In the genomic region with DNA sequence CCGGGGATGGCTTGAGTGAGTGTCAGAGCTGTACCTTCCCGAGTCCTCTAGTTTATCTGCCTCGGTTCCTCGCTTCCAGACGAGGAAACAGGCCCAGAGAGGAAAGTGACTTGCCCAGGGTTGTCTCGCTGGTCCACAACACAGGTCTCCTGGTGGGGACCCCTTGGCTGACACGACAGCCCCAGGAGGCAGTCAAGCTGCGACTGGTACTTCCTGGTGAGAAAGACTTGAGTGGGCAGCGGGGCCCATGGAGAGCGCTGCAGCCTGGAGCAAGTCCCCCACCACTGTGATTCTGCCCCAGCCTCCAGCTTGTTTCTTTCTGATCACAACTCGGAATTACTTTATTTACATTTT, we compare ENCODE assay signal across 8 cellular contexts. TPM values are rescaled to one million over a fixed set of nuclear protein-coding genes. Genes with fewer than 3 reads are reported as not detected.
DNase-seq lines count a peak whose midpoint lies in the region; ATAC-seq and TF ChIP-seq lines count a peak whose summit lies in the region.

No MANE protein-coding gene starts in this region.

- peaks cover 17% of the 10 kb centered on the region for H3K27me3 Mint-ChIP-seq in activated T-cell treated with anti-CD3 and anti-CD28 coated beads, Interleukin-2, amount 50 U/mL, for 4 hours (ENCODE audit: low read depth)

- H3K79me2 ChIP-seq in KMS-11 (ENCODE audit: insufficient read depth, low read depth) = peaks cover 41% of the 10 kb centered on the region

- TF ChIP-seq EP300 in esophagus muscularis mucosa (IDR thresholded peaks at IDR 0.05) = no peak

- H3K9ac ChIP-seq in KMS-11 = peak overlapping the region; percentile 55; the same call in 1 of the 2 replicates
- H3K9ac ChIP-seq in subcutaneous abdominal adipose tissue (ENCODE audit: low read length in 5 of 5) = no peak overlapping the region

- no peak overlapping the region for H3K4me3 ChIP-seq in KMS-11 (IDR thresholded peaks at IDR 0.05; ENCODE audit: insufficient read depth, low read depth, low read length)
- H3K4me3 ChIP-seq in esophagus muscularis mucosa = peak overlapping the region; percentile 61 to 75 (median 69)
- peak overlapping the region; percentile 17 to 73 (median 65) for H3K4me3 ChIP-seq in subcutaneous abdominal adipose tissue (ENCODE audit: low read depth in 1 of 5, low read length in 5 of 5)
- H3K4me3 ChIP-seq in ascending aorta = peak overlapping the region in 1 of 2 donors; percentile 67

- peaks cover 37% of the 10 kb centered on the region for H3K4me1 ChIP-seq in KMS-11 (ENCODE audit: low read depth, poor library complexity, severe bottlenecking)
- H3K4me1 ChIP-seq in esophagus muscularis mucosa = peaks cover 5 to 18% (median 17%) of the 10 kb centered on the region in 4 donors
- H3K4me1 ChIP-seq in subcutaneous abdominal adipose tissue (ENCODE audit: control insufficient read depth in 5 of 5, insufficient read depth in 5 of 5, low read length in 5 of 5) = peaks cover 3 to 16% (median 14%) of the 10 kb centered on the region in 5 donors
- peaks cover 6 to 7% of the 10 kb centered on the region in 2 donors for H3K4me1 ChIP-seq in ascending aorta

- peak overlapping the region; percentile 43 for H3K4me2 ChIP-seq in KMS-11

- H3K27ac ChIP-seq in KMS-11 = peak overlapping the region; percentile 53; the same call in 1 of the 2 replicates
- H3K27ac ChIP-seq in esophagus muscularis mucosa (replicated peaks in 1 of 4) = peak overlapping the region in 3 of 4 donors; percentile 63 to 74 (median 64)
- H3K27ac ChIP-seq in subcutaneous abdominal adipose tissue (ENCODE audit: low read depth, low read length) = no peak overlapping the region
- no peak overlapping the region for H3K27ac ChIP-seq in ascending aorta

- peak in 1 of 2 donors; percentile 5 for ATAC-seq in activated T-cell treated with anti-CD3 and anti-CD28 coated beads, Interleukin-2, amount 50 U/mL, for 4 hours
- ATAC-seq in GM18909 (IDR thresholded peaks at IDR 0.05; ENCODE audit: poor library complexity, unreplicated experiment) = no peak

- H3K9me3 Mint-ChIP-seq in activated T-cell treated with anti-CD3 and anti-CD28 coated beads, Interleukin-2, amount 50 U/mL, for 4 hours = no peaks in the 10 kb centered on the region

- no peaks in the 10 kb centered on the region for H4K20me1 ChIP-seq in KMS-11 (ENCODE audit: insufficient read depth)

- peaks cover 19% of the 10 kb centered on the region for H3K4me1 Mint-ChIP-seq in activated T-cell treated with anti-CD3 and anti-CD28 coated beads, Interleukin-2, amount 50 U/mL, for 4 hours (ENCODE audit: low read depth)

- H3K27me3 ChIP-seq in KMS-11 (ENCODE audit: insufficient read depth, low read depth) = no peaks in the 10 kb centered on the region
- H3K27me3 ChIP-seq in esophagus muscularis mucosa = peaks cover 0 to under 1% (median 0%) of the 10 kb centered on the region in 4 donors
- H3K27me3 ChIP-seq in subcutaneous abdominal adipose tissue (ENCODE audit: control insufficient read depth in 5 of 5, insufficient read depth in 4 of 5, low read length in 5 of 5) = peaks cover 0 to 11% (median 6%) of the 10 kb centered on the region in 5 donors
- no peaks in the 10 kb centered on the region for H3K27me3 ChIP-seq in ascending aorta

- H3K9me3 ChIP-seq in esophagus muscularis mucosa (no peaks in the 10 kb centered on the region), subcutaneous abdominal adipose tissue (ENCODE audit: control insufficient read depth in 5 of 5, low read length in 5 of 5) (no peaks in the 10 kb centered on the region), ascending aorta (no peaks in the 10 kb centered on the region)

- no peaks in the 10 kb centered on the region for H3K36me3 ChIP-seq in KMS-11 (ENCODE audit: insufficient read depth)
- H3K36me3 ChIP-seq in esophagus muscularis mucosa = no peaks in the 10 kb centered on the region
- H3K36me3 ChIP-seq in subcutaneous abdominal adipose tissue (ENCODE audit: control insufficient read depth in 5 of 5, insufficient read depth in 5 of 5, low read length in 5 of 5) = no peaks in the 10 kb centered on the region
- no peaks in the 10 kb centered on the region for H3K36me3 ChIP-seq in ascending aorta

- H3K36me3 Mint-ChIP-seq in activated T-cell treated with anti-CD3 and anti-CD28 coated beads, Interleukin-2, amount 50 U/mL, for 4 hours (ENCODE audit: insufficient read depth) = no peaks in the 10 kb centered on the region

- TF ChIP-seq POLR2A in esophagus muscularis mucosa (IDR thresholded peaks at IDR 0.05; ENCODE audit: low read depth) = no peak

- no peak for TF ChIP-seq CTCF in KMS-11 (conservative IDR thresholded peaks at IDR 0.05; ENCODE audit: low read depth, low read length)
- no peak for TF ChIP-seq CTCF in esophagus muscularis mucosa (IDR thresholded peaks at IDR 0.05)
- no peak for TF ChIP-seq CTCF in ascending aorta (IDR thresholded peaks at IDR 0.05)

- WGBS in esophagus muscularis mucosa = 64% methylated on average over 11 of the region's 11 CpGs

- H2AFZ ChIP-seq in KMS-11 (ENCODE audit: low read depth) = peak overlapping the region; percentile 88

- peak overlapping the region; percentile 84 for H3K4me3 Mint-ChIP-seq in activated T-cell treated with anti-CD3 and anti-CD28 coated beads, Interleukin-2, amount 50 U/mL, for 4 hours

- DNase-seq in activated T-cell treated with anti-CD3 and anti-CD28 coated beads, Interleukin-2, amount 50 U/mL, for 4 hours = no peak
- DNase-seq in activated T-cell treated with anti-CD3 and anti-CD28 coated beads for 4 hours (no peak), esophagus muscularis mucosa (ENCODE audit: extremely low spot score) (no peak), DMS153 (lab: John Stamatoyannopoulos, UW) (no peak), ascending aorta (ENCODE audit: low spot score in 2 of 2) (no peak)

- intact Hi-C loops in esophagus muscularis mucosa (cut with DNase I) = no loop called here
- intact Hi-C loops in ascending aorta (cut with DNase I) = loop anchor here (1.0 kb wide), 1 partner anchor 24 kb away; the partner anchor contains the start of gene PSMA4

RNA-seq across cellular contexts. Expression of gene CHRNA5, which starts 0.6 kb away (rescaled TPM):
- total RNA-seq in activated T-cell treated with anti-CD3 and anti-CD28 coated beads, Interleukin-2, amount 50 U/mL, for 4 hours = 1 to 10 TPM; 5.2 to 5.6 (median 5.5) TPM
- total RNA-seq in esophagus muscularis mucosa (1 to 10 TPM in 1 of 4 donors, under 1 TPM in 3; 0.80 to 1.2 (median 0.98) TPM), ascending aorta (not detected)

RNA-seq across cellular contexts. Expression of gene PSMA4, which starts 24.5 kb away (rescaled TPM):
- total RNA-seq in activated T-cell treated with anti-CD3 and anti-CD28 coated beads, Interleukin-2, amount 50 U/mL, for 4 hours = 100 to 1,000 TPM; 284 to 302 (median 293) TPM
- 100 to 1,000 TPM; 103 to 135 (median 117) TPM for total RNA-seq in esophagus muscularis mucosa
- 94.7 TPM for total RNA-seq in ascending aorta

RNA-seq across cellular contexts. Expression of gene CHRNA3, which starts 56.1 kb away (rescaled TPM):
- total RNA-seq in activated T-cell treated with anti-CD3 and anti-CD28 coated beads, Interleukin-2, amount 50 U/mL, for 4 hours = not detected
- total RNA-seq in esophagus muscularis mucosa (1 to 10 TPM; 1.9 to 3.5 (median 3.1) TPM), ascending aorta (not detected)

RNA-seq across cellular contexts. Expression of gene HYKK, which starts 57.3 kb away (rescaled TPM):
- total RNA-seq in activated T-cell treated with anti-CD3 and anti-CD28 coated beads, Interleukin-2, amount 50 U/mL, for 4 hours = 1 to 10 TPM in 1 of 3 donors, under 1 TPM in 2; 0.58 to 1.2 (median 0.76) TPM
- 1 to 10 TPM; 5.8 to 8.6 (median 7.6) TPM for total RNA-seq in esophagus muscularis mucosa
- 9.0 TPM for total RNA-seq in ascending aorta

Comparison
In these comparisons a context has a peak if more than half of its experiments do, and no peak if none do; other contexts are left out.
1. H3K27ac ChIP-seq: peak in KMS-11 (single experiment) and esophagus muscularis mucosa (3 of 4); none in subcutaneous abdominal adipose tissue (single experiment) and ascending aorta (0 of 2).